Comparison of ENCODE assay signal across 16 cellular contexts in genomic region chr2:143617803-143618415, GRCh38.
"Had no signal": no experiment of that assay in that cellular context is flagged by ENCODE, and none has a peak within 500 bp of the region (broad histone marks: within the 10 kb centered on the region; RNA-seq: fewer than 3 reads in every experiment).

No MANE protein-coding gene starts in this region.

- H3K4me3 ChIP-seq: gastroesophageal sphincter, prostate gland, spleen, transverse colon had no signal

- DNase-seq: activated B cell treated with CpG ODN at 0.5 μM for 24 hours; activated CD4-positive, alpha-beta T cell treated with anti-CD3 and anti-CD28 coated beads, Interleukin-2, amount 10 ng/mL, durations not matched to agents 24 days and 14 days; activated CD8-positive, alpha-beta memory T cell treated with anti-CD3 and anti-CD28 coated beads for 24 hours; activated naive CD8-positive, alpha-beta T cell treated with anti-CD3 and anti-CD28 coated beads for 36 hours; anterior cingulate cortex; cerebellar nuclear complex; dermis blood vessel endothelial cell; hippocampal formation; mesendoderm; spleen; stimulated activated CD4-positive, alpha-beta T cell treated with anti-CD3 and anti-CD28 coated beads, Interleukin-1b, Interleukin-23, amount 100 ng/mL, for 48 hours; transverse colon had no signal

- ATAC-seq: gastroesophageal sphincter; sciatic nerve; stimulated activated memory B cell treated with anti-CD40 and anti-IgM and Interleukin-4, amounts not matched to agents 10 μg/mL and 1 μg/mL and 100 μg/mL, for 72 hours had no signal

- H3K27me3 ChIP-seq: gastroesophageal sphincter, spleen, transverse colon had no signal

- H3K9me3 ChIP-seq: gastroesophageal sphincter, prostate gland, spleen, transverse colon had no signal

- H3K27ac ChIP-seq: gastroesophageal sphincter, prostate gland, spleen, transverse colon had no signal

- H3K4me1 ChIP-seq: gastroesophageal sphincter, prostate gland, transverse colon had no signal

- H3K36me3 ChIP-seq: gastroesophageal sphincter, prostate gland, transverse colon had no signal
